Comparison of ENCODE assay signal across 1 cellular context in the genomic region with DNA sequence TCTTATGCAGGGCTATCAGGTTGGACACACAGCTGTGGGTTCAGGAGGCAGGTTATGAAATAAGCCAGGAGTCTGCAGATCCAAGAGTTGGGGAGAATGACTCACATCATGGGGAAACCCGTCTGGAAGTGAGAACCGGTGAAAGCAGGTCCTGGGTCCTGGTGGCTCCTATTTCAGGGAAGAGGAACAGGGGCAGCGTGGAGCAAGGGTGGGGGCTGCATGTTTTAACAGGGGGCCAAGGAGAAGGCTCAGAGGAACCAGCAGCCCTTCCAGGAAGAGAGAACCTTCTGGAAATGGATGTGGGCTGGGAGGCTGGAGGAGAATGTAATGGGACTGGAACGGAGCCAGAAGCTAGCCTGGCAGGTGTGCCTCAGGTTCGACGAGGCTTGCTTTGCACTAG.
TF ChIP-seq lines count a peak whose summit lies in the region.

No MANE protein-coding gene starts in this region.

TF ChIP-seq in HepG2, 621 proteins besides CTCF, POLR2A, EP300 and RAD21:
- TF ChIP-seq TBL1XR1 (IDR thresholded peaks at IDR 0.05; ENCODE audit: borderline replicate concordance, low read length, partially characterized antibody) (no peak), ZBTB38 (CRISPR knock-in tag; IDR thresholded peaks at IDR 0.05) (no peak), ZNF569 (CRISPR knock-in tag; IDR thresholded peaks at IDR 0.05; ENCODE audit: borderline replicate concordance) (no peak), SNAI1 (CRISPR knock-in tag; IDR thresholded peaks at IDR 0.05; ENCODE audit: borderline replicate concordance) (no peak), ZNF577 (CRISPR knock-in tag; IDR thresholded peaks at IDR 0.05; ENCODE audit: borderline replicate concordance, low read depth) (no peak), CAMTA2 (CRISPR knock-in tag; IDR thresholded peaks at IDR 0.05; ENCODE audit: borderline replicate concordance) (no peak), ZFP82 (CRISPR knock-in tag; IDR thresholded peaks at IDR 0.05; ENCODE audit: borderline replicate concordance) (no peak), NR3C1 (CRISPR knock-in tag; IDR thresholded peaks at IDR 0.05) (no peak), NFYC (CRISPR knock-in tag; IDR thresholded peaks at IDR 0.05) (no peak), ZNF724P (CRISPR knock-in tag; IDR thresholded peaks at IDR 0.05; ENCODE audit: borderline replicate concordance) (no peak), ZFP1 (CRISPR knock-in tag; IDR thresholded peaks at IDR 0.05) (no peak), POLR2AphosphoS2 (IDR thresholded peaks at IDR 0.05; ENCODE audit: low read depth, low read length) (no peak), ZNF766 (CRISPR knock-in tag; IDR thresholded peaks at IDR 0.05; ENCODE audit: borderline replicate concordance) (no peak), ZNF124 (CRISPR knock-in tag; IDR thresholded peaks at IDR 0.05) (no peak), SMAD3 (CRISPR knock-in tag; IDR thresholded peaks at IDR 0.05) (no peak), ZNF549 (CRISPR knock-in tag; IDR thresholded peaks at IDR 0.05) (no peak)
- TF ChIP-seq, protein P1, sequence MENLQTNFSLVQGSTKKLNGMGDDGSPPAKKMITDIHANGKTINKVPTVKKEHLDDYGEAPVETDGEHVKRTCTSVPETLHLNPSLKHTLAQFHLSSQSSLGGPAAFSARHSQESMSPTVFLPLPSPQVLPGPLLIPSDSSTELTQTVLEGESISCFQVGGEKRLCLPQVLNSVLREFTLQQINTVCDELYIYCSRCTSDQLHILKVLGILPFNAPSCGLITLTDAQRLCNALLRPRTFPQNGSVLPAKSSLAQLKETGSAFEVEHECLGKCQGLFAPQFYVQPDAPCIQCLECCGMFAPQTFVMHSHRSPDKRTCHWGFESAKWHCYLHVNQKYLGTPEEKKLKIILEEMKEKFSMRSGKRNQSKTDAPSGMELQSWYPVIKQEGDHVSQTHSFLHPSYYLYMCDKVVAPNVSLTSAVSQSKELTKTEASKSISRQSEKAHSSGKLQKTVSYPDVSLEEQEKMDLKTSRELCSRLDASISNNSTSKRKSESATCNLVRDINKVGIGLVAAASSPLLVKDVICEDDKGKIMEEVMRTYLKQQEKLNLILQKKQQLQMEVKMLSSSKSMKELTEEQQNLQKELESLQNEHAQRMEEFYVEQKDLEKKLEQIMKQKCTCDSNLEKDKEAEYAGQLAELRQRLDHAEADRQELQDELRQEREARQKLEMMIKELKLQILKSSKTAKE (CRISPR knock-in tag; IDR thresholded peaks at IDR 0.05; ENCODE audit: borderline replicate concordance), result no peak
- TF ChIP-seq, protein P2, sequence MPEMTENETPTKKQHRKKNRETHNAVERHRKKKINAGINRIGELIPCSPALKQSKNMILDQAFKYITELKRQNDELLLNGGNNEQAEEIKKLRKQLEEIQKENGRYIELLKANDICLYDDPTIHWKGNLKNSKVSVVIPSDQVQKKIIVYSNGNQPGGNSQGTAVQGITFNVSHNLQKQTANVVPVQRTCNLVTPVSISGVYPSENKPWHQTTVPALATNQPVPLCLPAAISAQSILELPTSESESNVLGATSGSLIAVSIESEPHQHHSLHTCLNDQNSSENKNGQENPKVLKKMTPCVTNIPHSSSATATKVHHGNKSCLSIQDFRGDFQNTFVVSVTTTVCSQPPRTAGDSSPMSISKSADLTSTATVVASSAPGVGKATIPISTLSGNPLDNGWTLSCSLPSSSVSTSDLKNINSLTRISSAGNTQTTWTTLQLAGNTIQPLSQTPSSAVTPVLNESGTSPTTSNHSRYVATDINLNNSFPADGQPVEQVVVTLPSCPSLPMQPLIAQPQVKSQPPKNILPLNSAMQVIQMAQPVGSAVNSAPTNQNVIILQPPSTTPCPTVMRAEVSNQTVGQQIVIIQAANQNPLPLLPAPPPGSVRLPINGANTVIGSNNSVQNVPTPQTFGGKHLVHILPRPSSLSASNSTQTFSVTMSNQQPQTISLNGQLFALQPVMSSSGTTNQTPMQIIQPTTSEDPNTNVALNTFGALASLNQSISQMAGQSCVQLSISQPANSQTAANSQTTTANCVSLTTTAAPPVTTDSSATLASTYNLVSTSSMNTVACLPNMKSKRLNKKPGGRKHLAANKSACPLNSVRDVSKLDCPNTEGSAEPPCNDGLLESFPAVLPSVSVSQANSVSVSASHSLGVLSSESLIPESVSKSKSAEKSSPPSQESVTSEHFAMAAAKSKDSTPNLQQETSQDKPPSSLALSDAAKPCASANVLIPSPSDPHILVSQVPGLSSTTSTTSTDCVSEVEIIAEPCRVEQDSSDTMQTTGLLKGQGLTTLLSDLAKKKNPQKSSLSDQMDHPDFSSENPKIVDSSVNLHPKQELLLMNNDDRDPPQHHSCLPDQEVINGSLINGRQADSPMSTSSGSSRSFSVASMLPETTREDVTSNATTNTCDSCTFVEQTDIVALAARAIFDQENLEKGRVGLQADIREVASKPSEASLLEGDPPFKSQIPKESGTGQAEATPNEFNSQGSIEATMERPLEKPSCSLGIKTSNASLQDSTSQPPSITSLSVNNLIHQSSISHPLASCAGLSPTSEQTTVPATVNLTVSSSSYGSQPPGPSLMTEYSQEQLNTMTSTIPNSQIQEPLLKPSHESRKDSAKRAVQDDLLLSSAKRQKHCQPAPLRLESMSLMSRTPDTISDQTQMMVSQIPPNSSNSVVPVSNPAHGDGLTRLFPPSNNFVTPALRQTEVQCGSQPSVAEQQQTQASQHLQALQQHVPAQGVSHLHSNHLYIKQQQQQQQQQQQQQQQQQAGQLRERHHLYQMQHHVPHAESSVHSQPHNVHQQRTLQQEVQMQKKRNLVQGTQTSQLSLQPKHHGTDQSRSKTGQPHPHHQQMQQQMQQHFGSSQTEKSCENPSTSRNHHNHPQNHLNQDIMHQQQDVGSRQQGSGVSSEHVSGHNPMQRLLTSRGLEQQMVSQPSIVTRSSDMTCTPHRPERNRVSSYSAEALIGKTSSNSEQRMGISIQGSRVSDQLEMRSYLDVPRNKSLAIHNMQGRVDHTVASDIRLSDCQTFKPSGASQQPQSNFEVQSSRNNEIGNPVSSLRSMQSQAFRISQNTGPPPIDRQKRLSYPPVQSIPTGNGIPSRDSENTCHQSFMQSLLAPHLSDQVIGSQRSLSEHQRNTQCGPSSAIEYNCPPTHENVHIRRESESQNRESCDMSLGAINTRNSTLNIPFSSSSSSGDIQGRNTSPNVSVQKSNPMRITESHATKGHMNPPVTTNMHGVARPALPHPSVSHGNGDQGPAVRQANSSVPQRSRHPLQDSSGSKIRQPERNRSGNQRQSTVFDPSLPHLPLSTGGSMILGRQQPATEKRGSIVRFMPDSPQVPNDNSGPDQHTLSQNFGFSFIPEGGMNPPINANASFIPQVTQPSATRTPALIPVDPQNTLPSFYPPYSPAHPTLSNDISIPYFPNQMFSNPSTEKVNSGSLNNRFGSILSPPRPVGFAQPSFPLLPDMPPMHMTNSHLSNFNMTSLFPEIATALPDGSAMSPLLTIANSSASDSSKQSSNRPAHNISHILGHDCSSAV (CRISPR knock-in tag; IDR thresholded peaks at IDR 0.05; ENCODE audit: borderline replicate concordance), result no peak
- TF ChIP-seq, protein P3, sequence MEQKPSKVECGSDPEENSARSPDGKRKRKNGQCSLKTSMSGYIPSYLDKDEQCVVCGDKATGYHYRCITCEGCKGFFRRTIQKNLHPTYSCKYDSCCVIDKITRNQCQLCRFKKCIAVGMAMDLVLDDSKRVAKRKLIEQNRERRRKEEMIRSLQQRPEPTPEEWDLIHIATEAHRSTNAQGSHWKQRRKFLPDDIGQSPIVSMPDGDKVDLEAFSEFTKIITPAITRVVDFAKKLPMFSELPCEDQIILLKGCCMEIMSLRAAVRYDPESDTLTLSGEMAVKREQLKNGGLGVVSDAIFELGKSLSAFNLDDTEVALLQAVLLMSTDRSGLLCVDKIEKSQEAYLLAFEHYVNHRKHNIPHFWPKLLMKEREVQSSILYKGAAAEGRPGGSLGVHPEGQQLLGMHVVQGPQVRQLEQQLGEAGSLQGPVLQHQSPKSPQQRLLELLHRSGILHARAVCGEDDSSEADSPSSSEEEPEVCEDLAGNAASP (CRISPR knock-in tag; IDR thresholded peaks at IDR 0.05; ENCODE audit: borderline replicate concordance), result no peak
- TF ChIP-seq, protein P4, sequence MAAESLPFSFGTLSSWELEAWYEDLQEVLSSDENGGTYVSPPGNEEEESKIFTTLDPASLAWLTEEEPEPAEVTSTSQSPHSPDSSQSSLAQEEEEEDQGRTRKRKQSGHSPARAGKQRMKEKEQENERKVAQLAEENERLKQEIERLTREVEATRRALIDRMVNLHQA (CRISPR knock-in tag; IDR thresholded peaks at IDR 0.05), result no peak
